Comparison of ENCODE assay signal across 8 cellular contexts in genomic region chr2:240568678-240569522, GRCh38. TPM values are rescaled to one million over a fixed set of nuclear protein-coding genes. Genes with fewer than 3 reads are reported as not detected.
DNase-seq lines count a peak whose midpoint lies in the region; ATAC-seq and TF ChIP-seq lines count a peak whose summit lies in the region.

No MANE protein-coding gene starts in this region.

- POLR2A ChIA-PET in naive thymus-derived CD4-positive, alpha-beta T cell (lab: Charles Lee): interaction anchor here (0.6 to 3.2 kb wide), 14 partner anchors 8 to 746 kb away, joined by 3 to 51 read pairs (median 4); partner anchors contain the start of genes CAPN10 and DUSP28

- peak overlapping the region; percentile 82 for H3K4me3 Mint-ChIP-seq in activated T-helper 2 cell treated with anti-CD3 and anti-CD28 coated beads, Interferon-gamma antibody, Interleukin-2, Interleukin-4, amounts not matched to agents 10 μg/mL and 5 μg/mL and 100 μg/mL, durations not matched to agents 14 hours and 24 hours and 36 hours (ENCODE audit: low read depth)
- H3K4me3 Mint-ChIP-seq in naive thymus-derived CD4-positive, alpha-beta T cell: peak overlapping the region; percentile 81 to 91 (median 85)

- DNase-seq in NCI-H2227 (lab: John Stamatoyannopoulos, UW; ENCODE audit: unreplicated experiment): peak; percentile 70
- DNase-seq in NCI-H2227 treated with DMSO at 0.1 percent for 48 hours (lab: John Stamatoyannopoulos, UW): no peak
- DNase-seq in NCI-H510A treated with DMSO at 0.1 percent for 48 hours (lab: John Stamatoyannopoulos, UW): peak; percentile 49
- DNase-seq in activated T-helper 2 cell treated with anti-CD3 and anti-CD28 coated beads, Interferon-gamma antibody, Interleukin-2, Interleukin-4, amounts not matched to agents 10 μg/mL and 5 μg/mL and 100 μg/mL, durations not matched to agents 14 hours and 24 hours and 36 hours (ENCODE audit: low spot score): peak; percentile 51
- peak; percentile 63 for DNase-seq in fibroblast of pulmonary artery (ENCODE audit: low read depth)
- peak in 8 of 9 donors; percentile 56 to 80 (median 72) for DNase-seq in naive thymus-derived CD4-positive, alpha-beta T cell
- peak; percentile 58 for DNase-seq in ureter (ENCODE audit: low spot score)

- H3K4me1 Mint-ChIP-seq in activated T-helper 2 cell treated with anti-CD3 and anti-CD28 coated beads, Interferon-gamma antibody, Interleukin-2, Interleukin-4, amounts not matched to agents 10 μg/mL and 5 μg/mL and 100 μg/mL, durations not matched to agents 14 hours and 24 hours and 36 hours (ENCODE audit: low read depth): peaks cover 40% of the 10 kb centered on the region
- peaks cover 43 to 68% (median 56%) of the 10 kb centered on the region in 7 donors for H3K4me1 Mint-ChIP-seq in naive thymus-derived CD4-positive, alpha-beta T cell

- H3K27me3 ChIP-seq in naive thymus-derived CD4-positive, alpha-beta T cell (ENCODE audit: control insufficient read depth in 2 of 2, insufficient read depth in 2 of 2, low read length in 2 of 2): no peaks in the 10 kb centered on the region

- H3K4me3 ChIP-seq in fibroblast of pulmonary artery (replicated peaks; ENCODE audit: low read depth, low read length): peak overlapping the region; percentile 62
- peak overlapping the region; percentile 70 for H3K4me3 ChIP-seq in naive thymus-derived CD4-positive, alpha-beta T cell (ENCODE audit: low read length)

- peaks cover 14% of the 10 kb centered on the region for H3K36me3 Mint-ChIP-seq in activated T-helper 2 cell treated with anti-CD3 and anti-CD28 coated beads, Interferon-gamma antibody, Interleukin-2, Interleukin-4, amounts not matched to agents 10 μg/mL and 5 μg/mL and 100 μg/mL, durations not matched to agents 14 hours and 24 hours and 36 hours (ENCODE audit: low read depth)
- peaks cover 0 to 26% (median 0%) of the 10 kb centered on the region in 5 donors for H3K36me3 Mint-ChIP-seq in naive thymus-derived CD4-positive, alpha-beta T cell

- CTCF ChIA-PET in naive thymus-derived CD4-positive, alpha-beta T cell (lab: Charles Lee): interaction anchor here (1.3 to 1.7 kb wide), 2 partner anchors 9 to 18 kb away, joined by 3 to 6 read pairs; partner anchors contain the start of genes CAPN10 and DUSP28

- H3K9me3 Mint-ChIP-seq in activated T-helper 2 cell treated with anti-CD3 and anti-CD28 coated beads, Interferon-gamma antibody, Interleukin-2, Interleukin-4, amounts not matched to agents 10 μg/mL and 5 μg/mL and 100 μg/mL, durations not matched to agents 14 hours and 24 hours and 36 hours: no peaks in the 10 kb centered on the region
- H3K9me3 Mint-ChIP-seq in naive thymus-derived CD4-positive, alpha-beta T cell: no peaks in the 10 kb centered on the region

- no peaks in the 10 kb centered on the region for H3K9me3 ChIP-seq in naive thymus-derived CD4-positive, alpha-beta T cell (ENCODE audit: control insufficient read depth in 2 of 3, low read length in 3 of 3)

- peak overlapping the region; percentile 74 for H3K27ac ChIP-seq in naive thymus-derived CD4-positive, alpha-beta T cell (ENCODE audit: low read depth, low read length)

- intact Hi-C loops in activated T-helper 2 cell treated with anti-CD3 and anti-CD28 coated beads, Interferon-gamma antibody, Interleukin-2, Interleukin-4, amounts not matched to agents 10 μg/mL and 5 μg/mL and 100 μg/mL, durations not matched to agents 14 hours and 24 hours and 36 hours (cut with micrococcal nuclease): loop anchor here (10.0 kb wide), 1 partner anchor 586 kb away; the partner anchor contains the start of gene PPP1R7
- intact Hi-C loops in naive thymus-derived CD4-positive, alpha-beta T cell (cut with micrococcal nuclease): loop anchor here (1.0 to 10.0 kb wide), 13 partner anchors 9 to 1316 kb away; partner anchors contain the start of genes DUSP28 (in 2 of the 2), D2HGDH (in 1 of the 2), DTYMK (in 1 of the 2) and HDAC4 (in 1 of the 2)

- no peaks in the 10 kb centered on the region for H3K27me3 Mint-ChIP-seq in activated T-helper 2 cell treated with anti-CD3 and anti-CD28 coated beads, Interferon-gamma antibody, Interleukin-2, Interleukin-4, amounts not matched to agents 10 μg/mL and 5 μg/mL and 100 μg/mL, durations not matched to agents 14 hours and 24 hours and 36 hours (ENCODE audit: low read depth)
- no peaks in the 10 kb centered on the region for H3K27me3 Mint-ChIP-seq in naive thymus-derived CD4-positive, alpha-beta T cell

- peaks cover 0 to 27% (median 0%) of the 10 kb centered on the region in 3 experiments for H3K36me3 ChIP-seq in naive thymus-derived CD4-positive, alpha-beta T cell (ENCODE audit: control insufficient read depth in 2 of 3, insufficient read depth in 3 of 3, low read length in 3 of 3)

- peak overlapping the region; percentile 88 for H3K27ac Mint-ChIP-seq in activated T-helper 2 cell treated with anti-CD3 and anti-CD28 coated beads, Interferon-gamma antibody, Interleukin-2, Interleukin-4, amounts not matched to agents 10 μg/mL and 5 μg/mL and 100 μg/mL, durations not matched to agents 14 hours and 24 hours and 36 hours
- peak overlapping the region in 8 of 9 donors; percentile 33 to 85 (median 76) for H3K27ac Mint-ChIP-seq in naive thymus-derived CD4-positive, alpha-beta T cell

- H3K4me1 ChIP-seq in naive thymus-derived CD4-positive, alpha-beta T cell (ENCODE audit: control insufficient read depth in 2 of 2, insufficient read depth in 2 of 2, low read length in 2 of 2): peaks cover 56 to 62% of the 10 kb centered on the region in 2 donors

- ATAC-seq in HG02678 (IDR thresholded peaks at IDR 0.05; ENCODE audit: unreplicated experiment): peak; percentile 29
- ATAC-seq in naive thymus-derived CD4-positive, alpha-beta T cell: peak; percentile 18

- TF ChIP-seq CTCF in fibroblast of pulmonary artery (IDR thresholded peaks at IDR 0.05; ENCODE audit: low read length, missing control alignments): no peak

RNA-seq across cellular contexts. Expression of gene RNPEPL1, which starts 0.6 kb away (rescaled TPM):
- total RNA-seq in activated T-helper 2 cell treated with anti-CD3 and anti-CD28 coated beads, Interferon-gamma antibody, Interleukin-2, Interleukin-4, amounts not matched to agents 10 μg/mL and 5 μg/mL and 100 μg/mL, durations not matched to agents 14 hours and 24 hours and 36 hours: 67.3 and 71.3 TPM in 2 replicates
- 100 to 1,000 TPM in 4 of 5 experiments, 10 to 100 TPM in 1; 78.5 to 126 (median 112) TPM for total RNA-seq in naive thymus-derived CD4-positive, alpha-beta T cell
- 10 to 100 TPM; 23.0 to 51.2 TPM for polyA plus RNA-seq in naive thymus-derived CD4-positive, alpha-beta T cell
- total RNA-seq in ureter: 57.3 TPM

RNA-seq across cellular contexts. Expression of gene DUSP28, which starts 8.7 kb away (rescaled TPM):
- 4.8 and 6.5 TPM in 2 replicates for total RNA-seq in activated T-helper 2 cell treated with anti-CD3 and anti-CD28 coated beads, Interferon-gamma antibody, Interleukin-2, Interleukin-4, amounts not matched to agents 10 μg/mL and 5 μg/mL and 100 μg/mL, durations not matched to agents 14 hours and 24 hours and 36 hours
- 10 to 100 TPM; 11.1 to 19.5 (median 14.7) TPM for total RNA-seq in naive thymus-derived CD4-positive, alpha-beta T cell
- polyA plus RNA-seq in naive thymus-derived CD4-positive, alpha-beta T cell: 10 to 100 TPM; 17.8 to 30.1 TPM
- total RNA-seq in ureter: 6.2 TPM

RNA-seq across cellular contexts. Expression of gene ANKMY1, which starts 11.1 kb away (rescaled TPM):
- total RNA-seq in activated T-helper 2 cell treated with anti-CD3 and anti-CD28 coated beads, Interferon-gamma antibody, Interleukin-2, Interleukin-4, amounts not matched to agents 10 μg/mL and 5 μg/mL and 100 μg/mL, durations not matched to agents 14 hours and 24 hours and 36 hours: 23.7 and 25.1 TPM in 2 replicates
- total RNA-seq in naive thymus-derived CD4-positive, alpha-beta T cell: 10 to 100 TPM; 33.7 to 83.4 (median 49.2) TPM
- polyA plus RNA-seq in naive thymus-derived CD4-positive, alpha-beta T cell: 10 to 100 TPM in 1 of 2 donors, 1 to 10 TPM in 1; 7.7 to 17.5 TPM
- 52.8 TPM for total RNA-seq in ureter

RNA-seq across cellular contexts. Expression of gene CAPN10, which starts 17.6 kb away (rescaled TPM):
- 49.6 and 51.1 TPM in 2 replicates for total RNA-seq in activated T-helper 2 cell treated with anti-CD3 and anti-CD28 coated beads, Interferon-gamma antibody, Interleukin-2, Interleukin-4, amounts not matched to agents 10 μg/mL and 5 μg/mL and 100 μg/mL, durations not matched to agents 14 hours and 24 hours and 36 hours
- total RNA-seq in naive thymus-derived CD4-positive, alpha-beta T cell: 10 to 100 TPM; 54.1 to 74.8 (median 64.5) TPM
- 10 to 100 TPM in 1 of 2 donors, 1 to 10 TPM in 1; 8.4 to 14.1 TPM for polyA plus RNA-seq in naive thymus-derived CD4-positive, alpha-beta T cell
- 34.4 TPM for total RNA-seq in ureter

RNA-seq across cellular contexts. Expression of gene GPR35, which starts 56.4 kb away (rescaled TPM):
- total RNA-seq in activated T-helper 2 cell treated with anti-CD3 and anti-CD28 coated beads, Interferon-gamma antibody, Interleukin-2, Interleukin-4, amounts not matched to agents 10 μg/mL and 5 μg/mL and 100 μg/mL, durations not matched to agents 14 hours and 24 hours and 36 hours: 24.9 and 27.4 TPM in 2 replicates
- total RNA-seq in naive thymus-derived CD4-positive, alpha-beta T cell: 10 to 100 TPM in 3 of 5 experiments, 1 to 10 TPM in 2; 7.1 to 19.0 (median 10.2) TPM
- polyA plus RNA-seq in naive thymus-derived CD4-positive, alpha-beta T cell: 1 to 10 TPM in 1 of 2 donors, under 1 TPM in 1; 0.20 to 1.0 TPM
- total RNA-seq in ureter: 1.6 TPM
